ENCODE assay signal across 21 cellular contexts in the genomic region with DNA sequence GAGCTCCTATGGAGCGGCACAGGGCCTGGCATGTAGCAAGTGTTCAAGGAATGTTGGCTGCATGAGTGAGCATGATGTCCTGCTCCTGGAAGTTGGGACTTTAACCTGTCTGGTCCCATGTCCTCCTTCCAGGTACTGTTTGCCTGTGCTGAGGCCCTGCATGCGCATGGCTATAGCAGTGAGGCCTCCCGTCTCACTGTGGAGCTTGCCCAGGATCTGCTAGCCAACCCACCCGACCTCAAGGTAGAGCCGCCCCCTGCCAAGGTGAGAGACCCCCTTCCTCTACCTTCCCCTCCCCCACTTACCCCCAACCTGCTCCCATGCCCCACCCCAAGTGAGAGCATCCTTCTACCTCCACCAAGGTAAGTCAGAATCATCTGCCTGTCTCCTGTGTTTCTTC.
"Had no signal": no experiment of that assay in that cellular context is flagged by ENCODE, and none has a peak within 500 bp of the region (broad histone marks: within the 10 kb centered on the region; RNA-seq: fewer than 3 reads in every experiment).

No MANE protein-coding gene starts in this region.

- H3K4me3 Mint-ChIP-seq: activated CD4-positive, alpha-beta T cell treated with anti-CD3 and anti-CD28 coated beads for 36 hours; activated CD8-positive, alpha-beta memory T cell treated with anti-CD3 and anti-CD28 coated beads, Interleukin-2, amount 10 ng/mL, durations not matched to agents 7 days and 5 days; activated CD8-positive, alpha-beta T cell treated with anti-CD3 and anti-CD28 coated beads, Interleukin-2, amount 10 ng/mL, durations not matched to agents 7 days and 5 days; activated naive CD4-positive, alpha-beta T cell treated with anti-CD3 and anti-CD28 coated beads, Interleukin-2, amount 50 U/mL, for 24 hours; effector memory CD8-positive, alpha-beta T cell; stimulated activated naive CD8-positive, alpha-beta T cell treated with anti-CD3 and anti-CD28 coated beads, Interleukin-15, amount 100 ng/mL, for 72 hours had no signal

- H3K27me3 Mint-ChIP-seq: activated CD4-positive, alpha-beta T cell treated with anti-CD3 and anti-CD28 coated beads for 36 hours; activated CD8-positive, alpha-beta memory T cell treated with anti-CD3 and anti-CD28 coated beads, Interleukin-2, amount 10 ng/mL, durations not matched to agents 7 days and 5 days; activated naive CD4-positive, alpha-beta T cell treated with anti-CD3 and anti-CD28 coated beads, Interleukin-2, amount 50 U/mL, for 24 hours; effector memory CD8-positive, alpha-beta T cell; stimulated activated naive CD8-positive, alpha-beta T cell treated with anti-CD3 and anti-CD28 coated beads, Interleukin-15, amount 100 ng/mL, for 72 hours had no signal

- H3K9me3 ChIP-seq: adrenal gland, ascending aorta, gastroesophageal sphincter, left ventricle myocardium inferior, mucosa of descending colon, thyroid gland had no signal

- H3K4me1 Mint-ChIP-seq: activated CD4-positive, alpha-beta T cell treated with anti-CD3 and anti-CD28 coated beads for 36 hours; activated CD8-positive, alpha-beta memory T cell treated with anti-CD3 and anti-CD28 coated beads, Interleukin-2, amount 10 ng/mL, durations not matched to agents 7 days and 5 days had no signal

- H3K9me3 Mint-ChIP-seq: activated naive CD4-positive, alpha-beta T cell treated with anti-CD3 and anti-CD28 coated beads, Interleukin-2, amount 50 U/mL, for 24 hours; brain; effector memory CD8-positive, alpha-beta T cell; stimulated activated naive CD8-positive, alpha-beta T cell treated with anti-CD3 and anti-CD28 coated beads, Interleukin-15, amount 100 ng/mL, for 72 hours had no signal

- H3K4me1 ChIP-seq: adrenal gland, ascending aorta, parathyroid adenoma, thyroid gland had no signal

- H3K27ac Mint-ChIP-seq: activated CD4-positive, alpha-beta T cell treated with anti-CD3 and anti-CD28 coated beads for 36 hours; activated CD8-positive, alpha-beta T cell treated with anti-CD3 and anti-CD28 coated beads, Interleukin-2, amount 10 ng/mL, durations not matched to agents 7 days and 5 days; activated naive CD4-positive, alpha-beta T cell treated with anti-CD3 and anti-CD28 coated beads, Interleukin-2, amount 50 U/mL, for 24 hours; brain had no signal

- H3K4me3 ChIP-seq: adrenal gland, ascending aorta, cardiac muscle cell, gastroesophageal sphincter, hepatocyte, left ventricle myocardium inferior, mucosa of descending colon, thyroid gland had no signal

- H3K27ac ChIP-seq: adrenal gland, ascending aorta, cardiac muscle cell, gastroesophageal sphincter, hepatocyte, left ventricle myocardium inferior, parathyroid adenoma, thyroid gland had no signal

- DNase-seq: activated CD4-positive, alpha-beta T cell treated with anti-CD3 and anti-CD28 coated beads for 36 hours; activated CD4-positive, CD25-positive, alpha-beta regulatory T cell; activated CD8-positive, alpha-beta memory T cell treated with anti-CD3 and anti-CD28 coated beads, Interleukin-2, amount 10 ng/mL, durations not matched to agents 7 days and 5 days; activated CD8-positive, alpha-beta T cell treated with anti-CD3 and anti-CD28 coated beads, Interleukin-2, amount 10 ng/mL, durations not matched to agents 7 days and 5 days; cortex of kidney; effector memory CD8-positive, alpha-beta T cell; islet precursor cell; left ventricle myocardium inferior; right cardiac atrium; stimulated activated CD4-positive, alpha-beta T cell treated with anti-CD3 and anti-CD28 coated beads, Interleukin-2, amount 100 ng/mL, for 48 hours; stimulated activated naive CD8-positive, alpha-beta T cell treated with anti-CD3 and anti-CD28 coated beads, Interleukin-15, amount 100 ng/mL, for 72 hours; thyroid gland had no signal

- ATAC-seq: activated CD4-positive, alpha-beta T cell treated with anti-CD3 and anti-CD28 coated beads for 36 hours; activated CD8-positive, alpha-beta memory T cell treated with anti-CD3 and anti-CD28 coated beads, Interleukin-2, amount 10 ng/mL, durations not matched to agents 7 days and 5 days; activated CD8-positive, alpha-beta T cell treated with anti-CD3 and anti-CD28 coated beads, Interleukin-2, amount 10 ng/mL, durations not matched to agents 7 days and 5 days; effector memory CD8-positive, alpha-beta T cell; gastroesophageal sphincter; mucosa of descending colon; right cardiac atrium; stimulated activated naive CD8-positive, alpha-beta T cell treated with anti-CD3 and anti-CD28 coated beads, Interleukin-15, amount 100 ng/mL, for 72 hours had no signal

- H3K27me3 ChIP-seq: adrenal gland, ascending aorta, cardiac muscle cell, gastroesophageal sphincter, hepatocyte, thyroid gland had no signal
